In the genomic region with DNA sequence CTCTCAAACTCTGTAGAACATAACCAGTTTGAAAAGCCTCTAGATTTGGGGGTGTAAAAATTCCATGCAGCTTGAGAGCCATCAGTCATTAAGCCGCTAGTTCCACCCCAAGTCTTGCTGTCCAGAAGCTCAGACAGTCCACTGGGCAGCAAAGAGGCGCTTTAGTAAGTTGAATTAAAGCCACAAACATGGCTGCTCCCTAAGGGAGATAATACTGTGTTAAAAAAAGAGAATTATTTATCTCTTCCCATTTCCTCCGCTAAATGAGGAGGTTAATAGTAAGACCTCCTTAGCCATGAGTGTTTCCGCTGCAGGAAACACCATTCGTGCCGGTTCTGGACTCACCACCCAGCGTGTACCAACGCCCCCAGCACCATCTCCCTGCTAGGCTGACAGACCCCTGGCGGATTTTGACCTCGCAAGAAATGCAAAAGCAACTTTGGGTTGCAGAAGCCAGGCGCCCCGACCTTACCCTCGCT, we compare ENCODE assay signal across 8 cellular contexts. TPM values are rescaled to one million over a fixed set of nuclear protein-coding genes. Genes with fewer than 3 reads are reported as not detected.
A peak's percentile ranks its signal among the peaks of the same experiment; 100 is the strongest.
DNase-seq lines count a peak whose midpoint lies in the region; ATAC-seq, FAIRE-seq and TF ChIP-seq lines count a peak whose summit lies in the region.

No MANE protein-coding gene starts in this region.

- no peak for FAIRE-seq in HepG2 (lab: Jason Lieb, UNC)
- no peak for FAIRE-seq in RCC 7860 (lab: Jason Lieb, UNC)

- H2AFZ ChIP-seq in HepG2 (ENCODE audit: low read length) = peak overlapping the region; percentile 59

- in situ Hi-C loops in HepG2 (cut with HindIII; ENCODE audit: extremely low pct_ligation_motif_present, low pct_unique_long_range_greater_than_20kb) = loop anchor here (5.0 kb wide), 1 partner anchor 76 kb away; the partner anchor contains the start of genes FGFR1OP2 and INTS13

- TF ChIP-seq CTCF in A673 (conservative IDR thresholded peaks at IDR 0.05; ENCODE audit: low read depth, low read length) (no peak), HepG2 (CRISPR knock-in tag; IDR thresholded peaks at IDR 0.05) (no peak), stomach (IDR thresholded peaks at IDR 0.05) (no peak)

- H3K4me1 ChIP-seq in A673 (ENCODE audit: insufficient read depth, low read length, poor library complexity, severe bottlenecking) = peaks cover 9% of the 10 kb centered on the region
- peaks cover 74% of the 10 kb centered on the region for H3K4me1 ChIP-seq in HepG2 (ENCODE audit: insufficient read depth, low read length)
- peaks cover 22 to 66% (median 45%) of the 10 kb centered on the region in 4 donors for H3K4me1 ChIP-seq in stomach

- no TSS peak for BruUV-seq in A673 (replicated peaks; lab: Mats Ljungman, UMichigan)
- BruUV-seq in HepG2 (replicated peaks; lab: Mats Ljungman, UMichigan) = no TSS peak

- H3K27ac ChIP-seq in A673 (ENCODE audit: low read depth, low read length, poor library complexity, severe bottlenecking) = peak overlapping the region; percentile 71
- peak overlapping the region; percentile 82 for H3K27ac ChIP-seq in caudate nucleus (ENCODE audit: low read depth, low read length)
- peak overlapping the region; percentile 73 for H3K27ac ChIP-seq in HepG2 (ENCODE audit: extremely low read length, insufficient read depth, low read length)
- peak overlapping the region; percentile 90 to 96 (median 96) for H3K27ac ChIP-seq in stomach

- TF ChIP-seq EP300 in HepG2 (IDR thresholded peaks at IDR 0.05; ENCODE audit: low read depth in 2 of 2, low read length in 2 of 2) = no peak
- no peak for TF ChIP-seq EP300 in HepG2 (CRISPR knock-in tag; IDR thresholded peaks at IDR 0.05; ENCODE audit: borderline replicate concordance)
- TF ChIP-seq EP300 in stomach (IDR thresholded peaks at IDR 0.05) = no peak

- POLR2A ChIA-PET in A673 (lab: Charles Lee; ENCODE audit: low non-redundant PET) = interaction anchor here (0.5 to 0.6 kb wide), 2 partner anchors 9 to 157 kb away, joined by 3 to 5 read pairs; no protein-coding TSS in a partner anchor
- POLR2A ChIA-PET in HepG2 (lab: Yijun Ruan, JAX) = interaction anchor here (0.6 to 1.7 kb wide), 4 partner anchors 9 to 277 kb away, joined by 3 to 8 read pairs (median 3); partner anchors contain the start of genes ITPR2 and MED21

- H3K9ac ChIP-seq in HepG2 (ENCODE audit: insufficient read depth, low read depth, low read length) = peak overlapping the region; percentile 75

- H3K27me3 ChIP-seq in A673 (replicated peaks; ENCODE audit: insufficient read depth, low read depth, low read length, poor library complexity) (no peaks in the 10 kb centered on the region), HepG2 (ENCODE audit: control insufficient read depth in 1 of 2, insufficient read depth in 2 of 2, low read length in 2 of 2) (no peaks in the 10 kb centered on the region; a peak in 1 of 5 replicates), stomach (no peaks in the 10 kb centered on the region)

- TF ChIP-seq POLR2A in HepG2 (IDR thresholded peaks at IDR 0.05; ENCODE audit: insufficient read depth in 1 of 2, low read depth in 2 of 2, low read length in 2 of 2) (no peak), stomach (IDR thresholded peaks at IDR 0.05) (no peak)

- TF ChIP-seq RAD21 in HepG2 (CRISPR knock-in tag; IDR thresholded peaks at IDR 0.05) = no peak

- peak overlapping the region; percentile 92 for H3K4me3 ChIP-seq in A673 (ENCODE audit: low read depth, low read length, poor library complexity, severe bottlenecking)
- peak overlapping the region; percentile 79 for H3K4me3 ChIP-seq in GM08714 (ENCODE audit: low read length)
- peak overlapping the region; percentile 77 to 90 (median 81) for H3K4me3 ChIP-seq in HepG2 (replicated peaks in 1 of 3; ENCODE audit: insufficient read depth in 1 of 3, low read depth in 2 of 3, low read length in 3 of 3)
- peak overlapping the region; percentile 85 to 96 (median 90) for H3K4me3 ChIP-seq in stomach

- CTCF ChIA-PET in A673 (lab: Charles Lee) (interaction anchor here (0.5 to 0.6 kb wide), 2 partner anchors 173 to 181 kb away, joined by 4 to 7 read pairs; partner anchors contain the start of gene ITPR2), HepG2 (lab: Yijun Ruan, JAX; ENCODE audit: low intra/inter-chr PET ratio, low total read pairs) (interaction anchor here (0.8 to 1.1 kb wide), 2 partner anchors 160 to 161 kb away, joined by 3 read pairs; no protein-coding TSS in a partner anchor)

- intact Hi-C loops in A673 (cut with micrococcal nuclease; ENCODE audit: unreplicated experiment) = loop anchor here (2.0 to 10.0 kb wide), 5 partner anchors 76 to 691 kb away; partner anchors contain the start of genes FGFR1OP2 and INTS13
- intact Hi-C loops in HepG2 (cut with micrococcal nuclease; ENCODE audit: unreplicated experiment) = loop anchor here (1.0 kb wide), 3 partner anchors 9 to 160 kb away; partner anchors contain the start of gene FGFR1OP2
- intact Hi-C loops in stomach (cut with DNase I; ENCODE audit: low total_unique reads) = no loop called here

- H3K79me2 ChIP-seq in HepG2 (ENCODE audit: insufficient read depth, low read length) = peaks cover 48% of the 10 kb centered on the region

- ATAC-seq in HG02678 (IDR thresholded peaks at IDR 0.05; ENCODE audit: unreplicated experiment) (peak; percentile 30), HepG2 (peak; percentile 46)

- peak overlapping the region; percentile 91 for H3K4me2 ChIP-seq in HepG2 (ENCODE audit: low read depth, low read length)

- 1% methylated on average over 13 of the region's 13 CpGs for WGBS in HepG2 (ENCODE audit: low lambda C conversion rate)
- WGBS in stomach, 5 donors = 0 to 1% (median 1%) methylated on average over 13 of the region's 13 CpGs

- H3K36me3 ChIP-seq in A673 (ENCODE audit: insufficient read depth, low read length, poor library complexity, severe bottlenecking) (no peaks in the 10 kb centered on the region), HepG2 (replicated peaks in 1 of 2; ENCODE audit: control insufficient read depth in 1 of 2, insufficient read depth in 2 of 2, low read length in 2 of 2) (peaks cover 0 to 1% of the 10 kb centered on the region in 2 experiments; a peak in 2 of 5 replicates), stomach (no peaks in the 10 kb centered on the region)

- no peaks in the 10 kb centered on the region for H4K20me1 ChIP-seq in HepG2 (ENCODE audit: insufficient read depth, low read length)

- no peaks in the 10 kb centered on the region for H3K9me3 ChIP-seq in A673 (ENCODE audit: low read depth, low read length, poor library complexity, severe bottlenecking)
- no peaks in the 10 kb centered on the region for H3K9me3 ChIP-seq in HepG2 (ENCODE audit: low read length)
- no peaks in the 10 kb centered on the region for H3K9me3 ChIP-seq in stomach

- peak; percentile 66 for DNase-seq in A673 (ENCODE audit: low spot score)
- DNase-seq in NCI-H69 (lab: John Stamatoyannopoulos, UW) = peak; percentile 47
- peak in 9 of 61 donors; percentile 16 to 73 (median 48) for DNase-seq in caudate nucleus (lab: John Stamatoyannopoulos, UW)
- DNase-seq in HepG2 (ENCODE audit: low spot score) = no peak
- DNase-seq in stomach = no peak
- no peak for DNase-seq in RCC 7860 (ENCODE audit: low spot score)

RNA-seq across cellular contexts. Expression of gene TM7SF3, which starts 0.5 kb away (rescaled TPM):
- total RNA-seq in A673 (2021) (51.1 and 53.5 TPM in 2 replicates), HepG2 (2016; rRNA removed; fragmentation: Illumina TruSeq; extraction: Trizol) (94.4 and 116 TPM in 2 replicates), stomach (100 to 1,000 TPM in 4 of 5 donors, 10 to 100 TPM in 1; 49.4 to 148 (median 107) TPM)
- total RNA-seq in HepG2 (2016; cell fraction: cytosol; rRNA removed; fragmentation: Illumina TruSeq; extraction: Trizol; ENCODE audit: low read depth) = 60.4 and 62.2 TPM in 2 replicates
- total RNA-seq in HepG2 (2016; cell fraction: insoluble cytoplasmic fraction; rRNA removed; fragmentation: Illumina TruSeq; extraction: Trizol) = 97.5 and 107 TPM in 2 replicates
- total RNA-seq in HepG2 (2016; cell fraction: membrane; rRNA removed; fragmentation: Illumina TruSeq; extraction: Trizol) = 107 and 119 TPM in 2 replicates
- total RNA-seq in HepG2 (2016; cell fraction: nucleus; rRNA removed; fragmentation: Illumina TruSeq; extraction: Trizol) = 83.7 and 117 TPM in 2 replicates
- polyA plus RNA-seq in HepG2 (2011; rRNA removed) (92.4 and 142 TPM in 2 replicates), stomach (10 to 100 TPM; 13.5 to 24.2 (median 22.9) TPM)
- polyA plus RNA-seq in HepG2 (2011; cell fraction: cytosol; rRNA removed) = 69.7 and 91.0 TPM in 2 replicates
- polyA plus RNA-seq in HepG2 (2011; cell fraction: nucleus; rRNA removed) = 57.6 and 67.7 TPM in 2 replicates
- 42.4 and 42.9 TPM in 2 replicates for polyA plus RNA-seq in HepG2 (2012)
- 50.6 and 52.5 TPM in 2 replicates for polyA plus RNA-seq in HepG2 (2016; cell fraction: cytosol; fragmentation: Illumina TruSeq; extraction: Trizol; ENCODE audit: low read depth)
- polyA plus RNA-seq in HepG2 (2016; cell fraction: insoluble cytoplasmic fraction; fragmentation: Illumina TruSeq; extraction: Trizol; ENCODE audit: low read depth) = 80.7 TPM in 2 replicates
- 85.7 and 89.6 TPM in 2 replicates for polyA plus RNA-seq in HepG2 (2016; cell fraction: membrane; fragmentation: Illumina TruSeq; extraction: Trizol; ENCODE audit: low read depth)
- 126 and 139 TPM in 2 replicates for polyA plus RNA-seq in HepG2 (2016; cell fraction: nucleus; fragmentation: Illumina TruSeq; extraction: Trizol; ENCODE audit: insufficient read depth, low read depth)
- polyA minus RNA-seq in HepG2 (2011; rRNA and poly(A)+ RNA removed; ENCODE audit: low replicate concordance) = 371 and 424 TPM in 2 replicates
- 81.5 and 87.6 TPM in 2 replicates for polyA minus RNA-seq in HepG2 (2011; cell fraction: cytosol; rRNA and poly(A)+ RNA removed)
- polyA minus RNA-seq in HepG2 (2011; cell fraction: nucleus; rRNA and poly(A)+ RNA removed) = 59.6 and 73.8 TPM in 2 replicates

RNA-seq across cellular contexts. Expression of gene MED21, which starts 8.7 kb away (rescaled TPM):
- total RNA-seq in A673 (2021) (49.0 and 49.6 TPM in 2 replicates), HepG2 (2016; rRNA removed; fragmentation: Illumina TruSeq; extraction: Trizol) (34.1 and 56.0 TPM in 2 replicates), stomach (10 to 100 TPM in 4 of 5 donors, 1 to 10 TPM in 1; 2.9 to 99.1 (median 41.1) TPM)
- total RNA-seq in HepG2 (2016; cell fraction: cytosol; rRNA removed; fragmentation: Illumina TruSeq; extraction: Trizol; ENCODE audit: low read depth) = 9.5 and 9.8 TPM in 2 replicates
- 33.2 and 54.7 TPM in 2 replicates for total RNA-seq in HepG2 (2016; cell fraction: insoluble cytoplasmic fraction; rRNA removed; fragmentation: Illumina TruSeq; extraction: Trizol)
- total RNA-seq in HepG2 (2016; cell fraction: membrane; rRNA removed; fragmentation: Illumina TruSeq; extraction: Trizol) = 17.7 and 22.0 TPM in 2 replicates
- total RNA-seq in HepG2 (2016; cell fraction: nucleus; rRNA removed; fragmentation: Illumina TruSeq; extraction: Trizol) = 27.3 and 28.4 TPM in 2 replicates
- polyA plus RNA-seq in HepG2 (2011; rRNA removed) (19.2 and 19.4 TPM in 2 replicates), stomach (10 to 100 TPM; 27.7 to 41.9 (median 29.9) TPM)
- 9.1 and 13.2 TPM in 2 replicates for polyA plus RNA-seq in HepG2 (2011; cell fraction: cytosol; rRNA removed)
- polyA plus RNA-seq in HepG2 (2011; cell fraction: nucleus; rRNA removed) = 5.1 and 9.1 TPM in 2 replicates
- 19.9 and 21.5 TPM in 2 replicates for polyA plus RNA-seq in HepG2 (2012)
- 5.8 and 7.0 TPM in 2 replicates for polyA plus RNA-seq in HepG2 (2016; cell fraction: cytosol; fragmentation: Illumina TruSeq; extraction: Trizol; ENCODE audit: low read depth)
- 44.5 and 48.7 TPM in 2 replicates for polyA plus RNA-seq in HepG2 (2016; cell fraction: insoluble cytoplasmic fraction; fragmentation: Illumina TruSeq; extraction: Trizol; ENCODE audit: low read depth)
- polyA plus RNA-seq in HepG2 (2016; cell fraction: membrane; fragmentation: Illumina TruSeq; extraction: Trizol; ENCODE audit: low read depth) = 13.2 and 14.0 TPM in 2 replicates
- polyA plus RNA-seq in HepG2 (2016; cell fraction: nucleus; fragmentation: Illumina TruSeq; extraction: Trizol; ENCODE audit: insufficient read depth, low read depth) = 17.9 and 18.9 TPM in 2 replicates
- polyA minus RNA-seq in HepG2 (2011; rRNA and poly(A)+ RNA removed; ENCODE audit: low replicate concordance) = 33.8 and 105 TPM in 2 replicates
- polyA minus RNA-seq in HepG2 (2011; cell fraction: cytosol; rRNA and poly(A)+ RNA removed) = 24.2 and 29.0 TPM in 2 replicates
- 38.4 and 40.3 TPM in 2 replicates for polyA minus RNA-seq in HepG2 (2011; cell fraction: nucleus; rRNA and poly(A)+ RNA removed)

Comparison
In these comparisons a context has a peak if more than half of its experiments do, and no peak if none do; other contexts are left out.
1. DNase-seq: peak in A673 (single experiment) and NCI-H69 (single experiment); none in HepG2 (single experiment), stomach (single experiment) and RCC 7860 (single experiment).
2. Peak in every context shown above with its lines, with median percentiles within 50 percentile points of each other: H3K27ac ChIP-seq and H3K4me3 ChIP-seq.